In genomic region chr5:107431536-107431935, GRCh38 we compare ENCODE assay signal across 14 cellular contexts.
"Had no signal": no experiment of that assay in that cellular context is flagged by ENCODE, and none has a peak within 500 bp of the region (broad histone marks: within the 10 kb centered on the region; RNA-seq: fewer than 3 reads in every experiment).

No MANE protein-coding gene starts in this region.

- H3K4me3 ChIP-seq: gastroesophageal sphincter, hepatocyte, left ventricle myocardium inferior, thyroid gland had no signal

- H3K27ac ChIP-seq: hepatocyte, thyroid gland had no signal

- DNase-seq: activated B cell treated with CpG ODN at 0.5 μM for 24 hours; activated CD4-positive, alpha-beta T cell treated with anti-CD3 and anti-CD28 coated beads, Interleukin-2, amount 10 ng/mL, durations not matched to agents 24 days and 14 days; activated naive CD4-positive, alpha-beta T cell treated with Interleukin-2 at 50 U/mL for 16 hours; activated naive CD8-positive, alpha-beta T cell treated with anti-CD3 and anti-CD28 coated beads, Interleukin-2, amount 50 U/mL, for 24 hours; caudate nucleus; cortex of kidney; effector CD8-positive, alpha-beta T cell; kidney; left ventricle myocardium inferior; stimulated activated CD4-positive, alpha-beta T cell treated with anti-CD3 and anti-CD28 coated beads, Interleukin-4, amount 100 ng/mL, for 24 hours; thyroid gland had no signal

- ATAC-seq: activated naive CD8-positive, alpha-beta T cell treated with anti-CD3 and anti-CD28 coated beads, Interleukin-2, amount 50 U/mL, for 24 hours; gastroesophageal sphincter had no signal

- H3K27me3 Mint-ChIP-seq: activated B cell treated with CpG ODN at 0.5 μM for 24 hours; activated naive CD8-positive, alpha-beta T cell treated with anti-CD3 and anti-CD28 coated beads, Interleukin-2, amount 50 U/mL, for 24 hours had no signal

- H3K27ac Mint-ChIP-seq: activated B cell treated with CpG ODN at 0.5 μM for 24 hours; activated CD4-positive, alpha-beta T cell treated with anti-CD3 and anti-CD28 coated beads, Interleukin-2, amount 10 ng/mL, durations not matched to agents 24 days and 14 days; activated naive CD8-positive, alpha-beta T cell treated with anti-CD3 and anti-CD28 coated beads, Interleukin-2, amount 50 U/mL, for 24 hours; activated T-helper 1 cell treated with anti-CD3 and anti-CD28 coated beads, Interleukin-12 subunit alpha, Interleukin-12 subunit beta, Interleukin-2, Interleukin-4 antibody, amounts not matched to agents 30 ng/mL and 10 ng/mL and 1 ng/mL, durations not matched to agents 14 hours and 24 hours and 36 hours had no signal

- H3K4me3 Mint-ChIP-seq: activated B cell treated with CpG ODN at 0.5 μM for 24 hours; activated CD4-positive, alpha-beta T cell treated with anti-CD3 and anti-CD28 coated beads, Interleukin-2, amount 10 ng/mL, durations not matched to agents 24 days and 14 days; activated naive CD8-positive, alpha-beta T cell treated with anti-CD3 and anti-CD28 coated beads, Interleukin-2, amount 50 U/mL, for 24 hours; activated T-helper 1 cell treated with anti-CD3 and anti-CD28 coated beads, Interleukin-12 subunit alpha, Interleukin-12 subunit beta, Interleukin-2, Interleukin-4 antibody, amounts not matched to agents 30 ng/mL and 10 ng/mL and 1 ng/mL, durations not matched to agents 14 hours and 24 hours and 36 hours had no signal

- H3K4me1 Mint-ChIP-seq: activated B cell treated with CpG ODN at 0.5 μM for 24 hours; activated naive CD8-positive, alpha-beta T cell treated with anti-CD3 and anti-CD28 coated beads, Interleukin-2, amount 50 U/mL, for 24 hours had no signal

- H3K9me3 Mint-ChIP-seq: activated B cell treated with CpG ODN at 0.5 μM for 24 hours; activated CD4-positive, alpha-beta T cell treated with anti-CD3 and anti-CD28 coated beads, Interleukin-2, amount 10 ng/mL, durations not matched to agents 24 days and 14 days; activated naive CD8-positive, alpha-beta T cell treated with anti-CD3 and anti-CD28 coated beads, Interleukin-2, amount 50 U/mL, for 24 hours; activated T-helper 1 cell treated with anti-CD3 and anti-CD28 coated beads, Interleukin-12 subunit alpha, Interleukin-12 subunit beta, Interleukin-2, Interleukin-4 antibody, amounts not matched to agents 30 ng/mL and 10 ng/mL and 1 ng/mL, durations not matched to agents 14 hours and 24 hours and 36 hours had no signal
